ENCODE assay signal across 11 cellular contexts in the genomic region with DNA sequence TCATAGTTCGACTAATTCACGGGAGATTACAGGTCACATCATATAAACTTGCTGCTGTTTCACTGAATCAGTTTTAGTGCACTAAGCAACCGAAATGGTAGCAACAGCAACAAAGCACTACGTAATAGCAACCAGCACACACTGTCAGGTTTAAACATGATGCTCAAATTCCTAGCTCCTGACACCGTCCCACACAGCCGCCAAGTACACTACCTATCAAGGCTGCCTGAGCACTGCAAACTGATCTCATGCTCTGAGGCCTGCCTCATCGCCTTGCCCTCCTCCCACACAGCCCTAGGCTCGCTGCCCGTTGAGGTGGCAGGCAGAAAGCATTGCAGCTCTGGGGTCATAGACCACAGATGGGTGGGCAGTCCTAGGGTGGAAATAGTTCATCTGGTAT. TPM values are rescaled to one million over a fixed set of nuclear protein-coding genes. Genes with fewer than 3 reads are reported as not detected.
DNase-seq lines count a peak whose midpoint lies in the region; ATAC-seq lines count a peak whose summit lies in the region.
"Had no signal": no experiment of that assay in that cellular context is flagged by ENCODE, and none has a peak within 500 bp of the region (broad histone marks: within the 10 kb centered on the region; RNA-seq: fewer than 3 reads in every experiment).

No MANE protein-coding gene starts in this region.

- DNase-seq in stimulated activated naive CD8-positive, alpha-beta T cell treated with anti-CD3 and anti-CD28 coated beads, Interleukin-15, Interleukin-2, amounts not matched to agents 100 U/mL and 50 U/mL, for 24 hours, result peak; percentile 14
- no peak for DNase-seq in stimulated activated naive CD8-positive, alpha-beta T cell treated with anti-CD3 and anti-CD28 coated beads, Interleukin-15, amount 100 ng/mL, for 72 hours
- DNase-seq in stimulated activated naive CD4-positive, alpha-beta T cell (lab: John Stamatoyannopoulos, UW), result no peak
- no peak for DNase-seq in stimulated activated CD4-positive, alpha-beta T cell treated with anti-CD3 and anti-CD28 coated beads, Interleukin-2, amount 100 ng/mL, for 48 hours
- DNase-seq in activated CD4-positive, alpha-beta memory T cell treated with anti-CD3 and anti-CD28 coated beads, Interleukin-2, amount 10 ng/mL, durations not matched to agents 7 days and 5 days, result no peak
- DNase-seq: Karpas-422, occipital lobe had no signal

- H3K4me3 Mint-ChIP-seq in stimulated activated naive CD8-positive, alpha-beta T cell treated with anti-CD3 and anti-CD28 coated beads, Interleukin-15, amount 100 ng/mL, for 72 hours, result no peak overlapping the region
- no peak overlapping the region for H3K4me3 Mint-ChIP-seq in activated CD4-positive, alpha-beta memory T cell treated with anti-CD3 and anti-CD28 coated beads, Interleukin-2, amount 10 ng/mL, durations not matched to agents 7 days and 5 days
- H3K4me3 Mint-ChIP-seq: dendritic cell treated with granulocyte-macrophage colony-stimulating factor and Interleukin-4, amounts not matched to agents 40 ng/mL and 50 ng/mL, for 4 days had no signal

- ATAC-seq in stimulated activated naive CD8-positive, alpha-beta T cell treated with anti-CD3 and anti-CD28 coated beads, Interleukin-15, Interleukin-2, amounts not matched to agents 100 U/mL and 50 U/mL, for 24 hours, result peak; percentile 35
- ATAC-seq in stimulated activated naive CD8-positive, alpha-beta T cell treated with anti-CD3 and anti-CD28 coated beads, Interleukin-15, amount 100 ng/mL, for 72 hours, result no peak
- peak; percentile 98 for ATAC-seq in esophagus mucosa
- no peak for ATAC-seq in HG03280 (IDR thresholded peaks at IDR 0.05; ENCODE audit: unreplicated experiment)

- no peaks in the 10 kb centered on the region for H3K27me3 ChIP-seq in muscle layer of duodenum (ENCODE audit: low read depth, low read length)

- no peak overlapping the region for H3K4me3 ChIP-seq in muscle layer of duodenum (ENCODE audit: low read depth in 1 of 2, low read length in 2 of 2)

- H3K36me3 Mint-ChIP-seq in activated CD4-positive, alpha-beta memory T cell treated with anti-CD3 and anti-CD28 coated beads, Interleukin-2, amount 10 ng/mL, durations not matched to agents 7 days and 5 days (ENCODE audit: low read depth), result no peaks in the 10 kb centered on the region

- H3K36me3 ChIP-seq in muscle layer of duodenum (ENCODE audit: control insufficient read depth in 1 of 2, insufficient read depth in 2 of 2, low read length in 2 of 2), result no peaks in the 10 kb centered on the region

- POLR2A ChIA-PET in activated CD4-positive, alpha-beta memory T cell treated with anti-CD3 and anti-CD28 coated beads, Interleukin-2, amount 10 ng/mL, durations not matched to agents 7 days and 5 days (lab: Charles Lee), result no interaction called here

- peak overlapping the region; percentile 46 for H3K27ac ChIP-seq in muscle layer of duodenum (ENCODE audit: low read length)

- H3K4me1 ChIP-seq in muscle layer of duodenum (ENCODE audit: control insufficient read depth in 1 of 2, insufficient read depth in 2 of 2, low read length in 2 of 2), result peaks cover 0 to 4% of the 10 kb centered on the region in 2 donors

- peaks cover 12% of the 10 kb centered on the region for H3K4me1 Mint-ChIP-seq in stimulated activated naive CD8-positive, alpha-beta T cell treated with anti-CD3 and anti-CD28 coated beads, Interleukin-15, amount 100 ng/mL, for 72 hours
- H3K4me1 Mint-ChIP-seq in activated CD4-positive, alpha-beta memory T cell treated with anti-CD3 and anti-CD28 coated beads, Interleukin-2, amount 10 ng/mL, durations not matched to agents 7 days and 5 days, result peaks cover 12% of the 10 kb centered on the region

- CTCF ChIA-PET in activated CD4-positive, alpha-beta memory T cell treated with anti-CD3 and anti-CD28 coated beads, Interleukin-2, amount 10 ng/mL, durations not matched to agents 7 days and 5 days (lab: Charles Lee), result no interaction called here

- no peaks in the 10 kb centered on the region for H3K9me3 Mint-ChIP-seq in stimulated activated naive CD8-positive, alpha-beta T cell treated with anti-CD3 and anti-CD28 coated beads, Interleukin-15, amount 100 ng/mL, for 72 hours
- H3K9me3 Mint-ChIP-seq in activated CD4-positive, alpha-beta memory T cell treated with anti-CD3 and anti-CD28 coated beads, Interleukin-2, amount 10 ng/mL, durations not matched to agents 7 days and 5 days, result no peaks in the 10 kb centered on the region
- H3K9me3 Mint-ChIP-seq: dendritic cell treated with granulocyte-macrophage colony-stimulating factor and Interleukin-4, amounts not matched to agents 40 ng/mL and 50 ng/mL, for 4 days had no signal

- H3K27ac Mint-ChIP-seq in stimulated activated naive CD8-positive, alpha-beta T cell treated with anti-CD3 and anti-CD28 coated beads, Interleukin-15, amount 100 ng/mL, for 72 hours, result no peak overlapping the region
- H3K27ac Mint-ChIP-seq in activated CD4-positive, alpha-beta memory T cell treated with anti-CD3 and anti-CD28 coated beads, Interleukin-2, amount 10 ng/mL, durations not matched to agents 7 days and 5 days, result no peak overlapping the region
- H3K27ac Mint-ChIP-seq: dendritic cell treated with granulocyte-macrophage colony-stimulating factor and Interleukin-4, amounts not matched to agents 40 ng/mL and 50 ng/mL, for 4 days had no signal

- no peaks in the 10 kb centered on the region for H3K9me3 ChIP-seq in muscle layer of duodenum (ENCODE audit: control insufficient read depth in 1 of 2, low read length in 2 of 2)

- peaks cover 32% of the 10 kb centered on the region for H3K27me3 Mint-ChIP-seq in stimulated activated naive CD8-positive, alpha-beta T cell treated with anti-CD3 and anti-CD28 coated beads, Interleukin-15, amount 100 ng/mL, for 72 hours
- H3K27me3 Mint-ChIP-seq in activated CD4-positive, alpha-beta memory T cell treated with anti-CD3 and anti-CD28 coated beads, Interleukin-2, amount 10 ng/mL, durations not matched to agents 7 days and 5 days, result peaks cover 25% of the 10 kb centered on the region

RNA-seq across cellular contexts. Expression of a gene that starts 12.4 kb away (rescaled TPM):
- 15.9 TPM for total RNA-seq in esophagus mucosa
- total RNA-seq in activated CD4-positive, alpha-beta memory T cell treated with anti-CD3 and anti-CD28 coated beads, Interleukin-2, amount 10 ng/mL, durations not matched to agents 7 days and 5 days, result not detected

Comparison
In these comparisons a context has a peak if more than half of its experiments do, and no peak if none do; other contexts are left out.
1. ATAC-seq: peak in stimulated activated naive CD8-positive, alpha-beta T cell treated with anti-CD3 and anti-CD28 coated beads, Interleukin-15, Interleukin-2, amounts not matched to agents 100 U/mL and 50 U/mL, for 24 hours (single experiment) and esophagus mucosa (single experiment); none in stimulated activated naive CD8-positive, alpha-beta T cell treated with anti-CD3 and anti-CD28 coated beads, Interleukin-15, amount 100 ng/mL, for 72 hours (single experiment) and HG03280 (single experiment).
2. RNA of a gene that starts 12.4 kb away (total RNA-seq): 15.9 TPM in esophagus mucosa (single experiment); not detected in activated CD4-positive, alpha-beta memory T cell treated with anti-CD3 and anti-CD28 coated beads, Interleukin-2, amount 10 ng/mL, durations not matched to agents 7 days and 5 days; every median in the first group is over 10 times any median in the second.